Comparison of ENCODE assay signal across 1 cellular context in the genomic region with DNA sequence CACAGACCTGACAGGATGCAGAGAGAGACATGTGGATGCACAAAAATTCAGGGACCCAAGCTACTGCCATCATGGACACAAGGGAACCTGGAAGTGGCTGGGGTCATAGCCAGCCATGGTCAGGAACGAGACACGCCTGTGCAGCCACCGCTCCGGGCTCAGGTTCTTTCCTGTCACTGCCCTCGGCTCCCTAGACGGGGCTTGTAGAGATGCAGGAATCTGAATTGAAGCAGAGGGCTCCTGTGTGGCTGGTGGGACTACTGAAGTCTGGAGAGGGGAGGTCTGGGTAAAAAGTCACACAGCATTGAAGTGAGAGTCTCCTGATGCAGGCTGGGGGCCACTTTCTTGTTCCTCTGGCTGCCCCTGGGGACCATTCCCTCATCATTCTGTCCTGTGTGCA.
TF ChIP-seq lines count a peak whose summit lies in the region.

No MANE protein-coding gene starts in this region.

TF ChIP-seq in GM23338, 12 proteins besides CTCF, POLR2A, EP300 and RAD21 (continued from another document):
- TF ChIP-seq CREB1 (CRISPR knock-in tag; IDR thresholded peaks at IDR 0.05; ENCODE audit: low read depth) (no peak), STAT1 (IDR thresholded peaks at IDR 0.05; ENCODE audit: unreplicated experiment) (no peak)
